1 cellular context compared by ENCODE assay signal in the genomic region with DNA sequence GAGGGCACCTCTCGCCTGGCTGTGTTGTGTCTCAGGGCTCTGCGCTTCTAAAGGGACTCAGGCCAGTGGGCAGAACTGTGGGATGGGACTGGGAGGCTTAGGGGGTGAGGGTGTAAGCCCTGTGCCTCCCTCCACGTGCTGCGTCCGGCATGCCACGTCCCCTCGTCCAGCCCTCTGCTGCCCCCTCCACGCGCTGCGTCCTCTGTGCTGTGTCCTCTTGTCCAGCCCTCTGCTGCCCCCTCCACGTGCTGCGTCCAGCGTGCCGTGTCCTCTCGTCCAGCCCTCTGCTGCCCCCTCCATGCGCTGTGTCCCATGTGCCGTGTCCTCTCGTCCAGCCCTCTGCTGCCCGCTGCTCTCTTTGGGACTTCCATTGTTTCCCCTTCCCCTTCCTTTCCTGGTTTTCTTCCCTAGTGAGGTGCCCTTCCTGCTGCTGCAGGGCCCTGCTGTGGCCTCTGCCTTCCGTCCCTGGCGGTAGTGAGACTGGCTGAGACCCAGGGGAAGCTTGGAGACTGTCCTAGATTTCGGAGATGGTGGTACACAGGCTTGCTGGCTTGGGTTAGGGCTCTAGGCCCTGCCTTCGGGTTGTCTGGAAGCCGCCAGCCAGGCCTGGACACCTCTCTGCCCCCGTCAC.
TF ChIP-seq lines count a peak whose summit lies in the region.

No MANE protein-coding gene starts in this region.

TF ChIP-seq in WTC11, 78 proteins besides CTCF, POLR2A, EP300 and RAD21 (continued from another document):
- TF ChIP-seq, protein P1, sequence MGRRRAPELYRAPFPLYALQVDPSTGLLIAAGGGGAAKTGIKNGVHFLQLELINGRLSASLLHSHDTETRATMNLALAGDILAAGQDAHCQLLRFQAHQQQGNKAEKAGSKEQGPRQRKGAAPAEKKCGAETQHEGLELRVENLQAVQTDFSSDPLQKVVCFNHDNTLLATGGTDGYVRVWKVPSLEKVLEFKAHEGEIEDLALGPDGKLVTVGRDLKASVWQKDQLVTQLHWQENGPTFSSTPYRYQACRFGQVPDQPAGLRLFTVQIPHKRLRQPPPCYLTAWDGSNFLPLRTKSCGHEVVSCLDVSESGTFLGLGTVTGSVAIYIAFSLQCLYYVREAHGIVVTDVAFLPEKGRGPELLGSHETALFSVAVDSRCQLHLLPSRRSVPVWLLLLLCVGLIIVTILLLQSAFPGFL (CRISPR knock-in tag; IDR thresholded peaks at IDR 0.05; ENCODE audit: borderline replicate concordance) = no peak
- TF ChIP-seq ETV6 (CRISPR knock-in tag; IDR thresholded peaks at IDR 0.05) (no peak), TCF7 (CRISPR knock-in tag; IDR thresholded peaks at IDR 0.05; ENCODE audit: low read depth) (no peak), ZNF416 (CRISPR knock-in tag; IDR thresholded peaks at IDR 0.05) (no peak)
- TF ChIP-seq, protein P2, sequence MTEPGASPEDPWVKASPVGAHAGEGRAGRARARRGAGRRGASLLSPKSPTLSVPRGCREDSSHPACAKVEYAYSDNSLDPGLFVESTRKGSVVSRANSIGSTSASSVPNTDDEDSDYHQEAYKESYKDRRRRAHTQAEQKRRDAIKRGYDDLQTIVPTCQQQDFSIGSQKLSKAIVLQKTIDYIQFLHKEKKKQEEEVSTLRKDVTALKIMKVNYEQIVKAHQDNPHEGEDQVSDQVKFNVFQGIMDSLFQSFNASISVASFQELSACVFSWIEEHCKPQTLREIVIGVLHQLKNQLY (CRISPR knock-in tag; IDR thresholded peaks at IDR 0.05) = no peak
- TF ChIP-seq, protein P3, sequence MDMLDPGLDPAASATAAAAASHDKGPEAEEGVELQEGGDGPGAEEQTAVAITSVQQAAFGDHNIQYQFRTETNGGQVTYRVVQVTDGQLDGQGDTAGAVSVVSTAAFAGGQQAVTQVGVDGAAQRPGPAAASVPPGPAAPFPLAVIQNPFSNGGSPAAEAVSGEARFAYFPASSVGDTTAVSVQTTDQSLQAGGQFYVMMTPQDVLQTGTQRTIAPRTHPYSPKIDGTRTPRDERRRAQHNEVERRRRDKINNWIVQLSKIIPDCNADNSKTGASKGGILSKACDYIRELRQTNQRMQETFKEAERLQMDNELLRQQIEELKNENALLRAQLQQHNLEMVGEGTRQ (CRISPR knock-in tag; IDR thresholded peaks at IDR 0.05) = no peak
- TF ChIP-seq, protein P4, sequence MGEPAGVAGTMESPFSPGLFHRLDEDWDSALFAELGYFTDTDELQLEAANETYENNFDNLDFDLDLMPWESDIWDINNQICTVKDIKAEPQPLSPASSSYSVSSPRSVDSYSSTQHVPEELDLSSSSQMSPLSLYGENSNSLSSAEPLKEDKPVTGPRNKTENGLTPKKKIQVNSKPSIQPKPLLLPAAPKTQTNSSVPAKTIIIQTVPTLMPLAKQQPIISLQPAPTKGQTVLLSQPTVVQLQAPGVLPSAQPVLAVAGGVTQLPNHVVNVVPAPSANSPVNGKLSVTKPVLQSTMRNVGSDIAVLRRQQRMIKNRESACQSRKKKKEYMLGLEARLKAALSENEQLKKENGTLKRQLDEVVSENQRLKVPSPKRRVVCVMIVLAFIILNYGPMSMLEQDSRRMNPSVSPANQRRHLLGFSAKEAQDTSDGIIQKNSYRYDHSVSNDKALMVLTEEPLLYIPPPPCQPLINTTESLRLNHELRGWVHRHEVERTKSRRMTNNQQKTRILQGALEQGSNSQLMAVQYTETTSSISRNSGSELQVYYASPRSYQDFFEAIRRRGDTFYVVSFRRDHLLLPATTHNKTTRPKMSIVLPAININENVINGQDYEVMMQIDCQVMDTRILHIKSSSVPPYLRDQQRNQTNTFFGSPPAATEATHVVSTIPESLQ (CRISPR knock-in tag; IDR thresholded peaks at IDR 0.05) = no peak
TF ChIP-seq in WTC11: peak in this region for 0.
